ENCODE assay signal across 23 cellular contexts in genomic region chr10:101649530-101650085, GRCh38.
"Had no signal": no experiment of that assay in that cellular context is flagged by ENCODE, and none has a peak within 500 bp of the region (broad histone marks: within the 10 kb centered on the region; RNA-seq: fewer than 3 reads in every experiment).

No MANE protein-coding gene starts in this region.

- H3K27me3 Mint-ChIP-seq: activated naive CD8-positive, alpha-beta T cell; naive thymus-derived CD4-positive, alpha-beta T cell had no signal

- H3K27me3 ChIP-seq: heart left ventricle, spleen, testis, transverse colon had no signal

- H3K9me3 Mint-ChIP-seq: activated T-cell treated with anti-CD3 and anti-CD28 coated beads, Interleukin-2, amount 50 U/mL, for 72 hours; immature natural killer cell; naive thymus-derived CD4-positive, alpha-beta T cell had no signal

- ATAC-seq: activated T-cell treated with anti-CD3 and anti-CD28 coated beads, Interleukin-2, amount 50 U/mL, for 72 hours; heart left ventricle; left colon; naive thymus-derived CD4-positive, alpha-beta T cell; right cardiac atrium; stimulated activated naive CD8-positive, alpha-beta T cell treated with anti-CD3 and anti-CD28 coated beads, Interleukin-15, Interleukin-2, amounts not matched to agents 100 U/mL and 50 U/mL, for 24 hours had no signal

- H3K4me1 ChIP-seq: spleen, testis, transverse colon had no signal

- H3K4me3 ChIP-seq: heart left ventricle, spleen, testis, transverse colon had no signal

- H3K9me3 ChIP-seq: heart left ventricle, spleen, testis, transverse colon had no signal

- H3K27ac ChIP-seq: heart left ventricle, parathyroid adenoma, spleen, testis, transverse colon, VCaP had no signal

- H3K9ac ChIP-seq: parathyroid adenoma had no signal

- H3K4me3 Mint-ChIP-seq: activated naive CD8-positive, alpha-beta T cell; activated T-cell treated with anti-CD3 and anti-CD28 coated beads, Interleukin-2, amount 50 U/mL, for 72 hours; immature natural killer cell; naive thymus-derived CD4-positive, alpha-beta T cell had no signal

- DNase-seq: activated CD4-positive, alpha-beta T cell treated with anti-CD3 and anti-CD28 coated beads for 4 hours; activated CD4-positive, alpha-beta T cell treated with anti-CD3 and anti-CD28 coated beads, Interleukin-2, amount 50 U/mL, for 4 hours; activated effector memory CD4-positive, alpha-beta T cell treated with Interleukin-2 at 50 U/mL for 16 hours; activated naive CD4-positive, alpha-beta T cell treated with Interleukin-2 at 50 U/mL for 16 hours; activated T-cell treated with anti-CD3 and anti-CD28 coated beads for 4 hours; activated T-cell treated with anti-CD3 and anti-CD28 coated beads, Interleukin-2, amount 50 U/mL, for 72 hours; effector CD8-positive, alpha-beta T cell; foreskin fibroblast; heart left ventricle; immature natural killer cell; kidney; left colon; midbrain; naive thymus-derived CD4-positive, alpha-beta T cell; occipital lobe; right cardiac atrium; spleen; stimulated activated naive CD8-positive, alpha-beta T cell treated with anti-CD3 and anti-CD28 coated beads, Interleukin-15, Interleukin-2, amounts not matched to agents 100 U/mL and 50 U/mL, for 24 hours; testis; transverse colon had no signal

- H3K36me3 ChIP-seq: transverse colon had no signal

- H2AFZ ChIP-seq: parathyroid adenoma had no signal
